Comparison of ENCODE assay signal across 3 cellular contexts in the genomic region with DNA sequence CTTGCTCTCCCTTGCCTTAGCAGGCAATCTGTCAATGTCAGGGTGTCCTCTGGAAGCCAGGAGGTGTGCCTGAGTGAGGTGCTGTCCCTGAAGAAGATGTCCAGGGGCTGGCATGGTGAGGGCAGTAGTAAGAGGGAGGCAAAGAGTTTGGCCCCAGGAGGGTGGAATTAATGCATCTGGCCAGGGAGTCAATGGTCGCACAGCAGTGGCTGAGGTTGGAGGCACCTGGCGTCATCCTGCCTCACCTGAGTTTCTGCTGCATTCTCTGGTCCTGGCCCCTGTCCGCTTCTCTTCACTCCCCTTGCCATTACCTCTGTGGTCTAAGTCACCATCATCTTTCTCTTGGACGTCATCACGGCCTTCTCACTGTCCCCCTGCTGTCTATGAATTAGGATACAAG.
A peak's percentile ranks its signal among the peaks of the same experiment; 100 is the strongest.
TF ChIP-seq lines count a peak whose summit lies in the region.

No MANE protein-coding gene starts in this region.

TF ChIP-seq in GM23338, 12 proteins besides CTCF, POLR2A, EP300 and RAD21 (continues in another document):
- TF ChIP-seq, protein P1, sequence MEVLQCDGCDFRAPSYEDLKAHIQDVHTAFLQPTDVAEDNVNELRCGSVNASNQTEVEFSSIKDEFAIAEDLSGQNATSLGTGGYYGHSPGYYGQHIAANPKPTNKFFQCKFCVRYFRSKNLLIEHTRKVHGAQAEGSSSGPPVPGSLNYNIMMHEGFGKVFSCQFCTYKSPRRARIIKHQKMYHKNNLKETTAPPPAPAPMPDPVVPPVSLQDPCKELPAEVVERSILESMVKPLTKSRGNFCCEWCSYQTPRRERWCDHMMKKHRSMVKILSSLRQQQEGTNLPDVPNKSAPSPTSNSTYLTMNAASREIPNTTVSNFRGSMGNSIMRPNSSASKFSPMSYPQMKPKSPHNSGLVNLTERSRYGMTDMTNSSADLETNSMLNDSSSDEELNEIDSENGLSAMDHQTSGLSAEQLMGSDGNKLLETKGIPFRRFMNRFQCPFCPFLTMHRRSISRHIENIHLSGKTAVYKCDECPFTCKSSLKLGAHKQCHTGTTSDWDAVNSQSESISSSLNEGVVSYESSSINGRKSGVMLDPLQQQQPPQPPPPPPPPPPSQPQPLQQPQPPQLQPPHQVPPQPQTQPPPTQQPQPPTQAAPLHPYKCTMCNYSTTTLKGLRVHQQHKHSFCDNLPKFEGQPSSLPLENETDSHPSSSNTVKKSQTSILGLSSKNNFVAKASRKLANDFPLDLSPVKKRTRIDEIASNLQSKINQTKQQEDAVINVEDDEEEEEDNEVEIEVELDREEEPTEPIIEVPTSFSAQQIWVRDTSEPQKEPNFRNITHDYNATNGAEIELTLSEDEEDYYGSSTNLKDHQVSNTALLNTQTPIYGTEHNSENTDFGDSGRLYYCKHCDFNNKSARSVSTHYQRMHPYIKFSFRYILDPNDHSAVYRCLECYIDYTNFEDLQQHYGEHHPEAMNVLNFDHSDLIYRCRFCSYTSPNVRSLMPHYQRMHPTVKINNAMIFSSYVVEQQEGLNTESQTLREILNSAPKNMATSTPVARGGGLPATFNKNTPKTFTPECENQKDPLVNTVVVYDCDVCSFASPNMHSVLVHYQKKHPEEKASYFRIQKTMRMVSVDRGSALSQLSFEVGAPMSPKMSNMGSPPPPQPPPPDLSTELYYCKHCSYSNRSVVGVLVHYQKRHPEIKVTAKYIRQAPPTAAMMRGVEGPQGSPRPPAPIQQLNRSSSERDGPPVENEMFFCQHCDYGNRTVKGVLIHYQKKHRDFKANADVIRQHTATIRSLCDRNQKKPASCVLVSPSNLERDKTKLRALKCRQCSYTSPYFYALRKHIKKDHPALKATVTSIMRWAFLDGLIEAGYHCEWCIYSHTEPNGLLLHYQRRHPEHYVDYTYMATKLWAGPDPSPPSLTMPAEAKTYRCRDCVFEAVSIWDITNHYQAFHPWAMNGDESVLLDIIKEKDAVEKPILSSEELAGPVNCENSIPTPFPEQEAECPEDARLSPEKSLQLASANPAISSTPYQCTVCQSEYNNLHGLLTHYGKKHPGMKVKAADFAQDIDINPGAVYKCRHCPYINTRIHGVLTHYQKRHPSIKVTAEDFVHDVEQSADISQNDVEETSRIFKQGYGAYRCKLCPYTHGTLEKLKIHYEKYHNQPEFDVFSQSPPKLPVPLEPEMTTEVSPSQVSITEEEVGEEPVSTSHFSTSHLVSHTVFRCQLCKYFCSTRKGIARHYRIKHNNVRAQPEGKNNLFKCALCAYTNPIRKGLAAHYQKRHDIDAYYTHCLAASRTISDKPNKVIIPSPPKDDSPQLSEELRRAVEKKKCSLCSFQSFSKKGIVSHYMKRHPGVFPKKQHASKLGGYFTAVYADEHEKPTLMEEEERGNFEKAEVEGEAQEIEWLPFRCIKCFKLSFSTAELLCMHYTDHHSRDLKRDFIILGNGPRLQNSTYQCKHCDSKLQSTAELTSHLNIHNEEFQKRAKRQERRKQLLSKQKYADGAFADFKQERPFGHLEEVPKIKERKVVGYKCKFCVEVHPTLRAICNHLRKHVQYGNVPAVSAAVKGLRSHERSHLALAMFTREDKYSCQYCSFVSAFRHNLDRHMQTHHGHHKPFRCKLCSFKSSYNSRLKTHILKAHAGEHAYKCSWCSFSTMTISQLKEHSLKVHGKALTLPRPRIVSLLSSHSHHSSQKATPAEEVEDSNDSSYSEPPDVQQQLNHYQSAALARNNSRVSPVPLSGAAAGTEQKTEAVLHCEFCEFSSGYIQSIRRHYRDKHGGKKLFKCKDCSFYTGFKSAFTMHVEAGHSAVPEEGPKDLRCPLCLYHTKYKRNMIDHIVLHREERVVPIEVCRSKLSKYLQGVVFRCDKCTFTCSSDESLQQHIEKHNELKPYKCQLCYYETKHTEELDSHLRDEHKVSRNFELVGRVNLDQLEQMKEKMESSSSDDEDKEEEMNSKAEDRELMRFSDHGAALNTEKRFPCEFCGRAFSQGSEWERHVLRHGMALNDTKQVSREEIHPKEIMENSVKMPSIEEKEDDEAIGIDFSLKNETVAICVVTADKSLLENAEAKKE (CRISPR knock-in tag; IDR thresholded peaks at IDR 0.05) = no peak
- TF ChIP-seq NANOG (IDR thresholded peaks at IDR 0.05; ENCODE audit: borderline replicate concordance) = no peak

TF ChIP-seq in IMR-90, 13 proteins besides CTCF, POLR2A, EP300 and RAD21:
- TF ChIP-seq RFX5 (IDR thresholded peaks at IDR 0.05; ENCODE audit: low read depth, low read length) (no peak), BHLHE40 (IDR thresholded peaks at IDR 0.05; ENCODE audit: low read depth, low read length) (no peak), CEBPB (IDR thresholded peaks at IDR 0.05; ENCODE audit: low read depth, low read length) (no peak), FOS (IDR thresholded peaks at IDR 0.05; ENCODE audit: low read depth, low read length) (no peak)
- TF ChIP-seq, protein P2, sequence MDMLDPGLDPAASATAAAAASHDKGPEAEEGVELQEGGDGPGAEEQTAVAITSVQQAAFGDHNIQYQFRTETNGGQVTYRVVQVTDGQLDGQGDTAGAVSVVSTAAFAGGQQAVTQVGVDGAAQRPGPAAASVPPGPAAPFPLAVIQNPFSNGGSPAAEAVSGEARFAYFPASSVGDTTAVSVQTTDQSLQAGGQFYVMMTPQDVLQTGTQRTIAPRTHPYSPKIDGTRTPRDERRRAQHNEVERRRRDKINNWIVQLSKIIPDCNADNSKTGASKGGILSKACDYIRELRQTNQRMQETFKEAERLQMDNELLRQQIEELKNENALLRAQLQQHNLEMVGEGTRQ (IDR thresholded peaks at IDR 0.05; ENCODE audit: low read depth, low read length) = no peak
TF ChIP-seq in IMR-90: peak in this region for 0.

TF ChIP-seq in K562, 482 proteins besides CTCF, POLR2A, EP300 and RAD21:
- TF ChIP-seq ZNF445 (CRISPR knock-in tag; IDR thresholded peaks at IDR 0.05; ENCODE audit: low read depth) = no peak
- TF ChIP-seq, protein P3, sequence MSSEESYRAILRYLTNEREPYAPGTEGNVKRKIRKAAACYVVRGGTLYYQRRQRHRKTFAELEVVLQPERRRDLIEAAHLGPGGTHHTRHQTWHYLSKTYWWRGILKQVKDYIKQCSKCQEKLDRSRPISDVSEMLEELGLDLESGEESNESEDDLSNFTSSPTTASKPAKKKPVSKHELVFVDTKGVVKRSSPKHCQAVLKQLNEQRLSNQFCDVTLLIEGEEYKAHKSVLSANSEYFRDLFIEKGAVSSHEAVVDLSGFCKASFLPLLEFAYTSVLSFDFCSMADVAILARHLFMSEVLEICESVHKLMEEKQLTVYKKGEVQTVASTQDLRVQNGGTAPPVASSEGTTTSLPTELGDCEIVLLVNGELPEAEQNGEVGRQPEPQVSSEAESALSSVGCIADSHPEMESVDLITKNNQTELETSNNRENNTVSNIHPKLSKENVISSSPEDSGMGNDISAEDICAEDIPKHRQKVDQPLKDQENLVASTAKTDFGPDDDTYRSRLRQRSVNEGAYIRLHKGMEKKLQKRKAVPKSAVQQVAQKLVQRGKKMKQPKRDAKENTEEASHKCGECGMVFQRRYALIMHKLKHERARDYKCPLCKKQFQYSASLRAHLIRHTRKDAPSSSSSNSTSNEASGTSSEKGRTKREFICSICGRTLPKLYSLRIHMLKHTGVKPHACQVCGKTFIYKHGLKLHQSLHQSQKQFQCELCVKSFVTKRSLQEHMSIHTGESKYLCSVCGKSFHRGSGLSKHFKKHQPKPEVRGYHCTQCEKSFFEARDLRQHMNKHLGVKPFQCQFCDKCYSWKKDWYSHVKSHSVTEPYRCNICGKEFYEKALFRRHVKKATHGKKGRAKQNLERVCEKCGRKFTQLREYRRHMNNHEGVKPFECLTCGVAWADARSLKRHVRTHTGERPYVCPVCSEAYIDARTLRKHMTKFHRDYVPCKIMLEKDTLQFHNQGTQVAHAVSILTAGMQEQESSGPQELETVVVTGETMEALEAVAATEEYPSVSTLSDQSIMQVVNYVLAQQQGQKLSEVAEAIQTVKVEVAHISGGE (CRISPR knock-in tag; IDR thresholded peaks at IDR 0.05) = peak in 1 of 3 experiments; percentile 94; a peak in 2 of 6 replicates
